17 cellular contexts compared by ENCODE assay signal in the genomic region with DNA sequence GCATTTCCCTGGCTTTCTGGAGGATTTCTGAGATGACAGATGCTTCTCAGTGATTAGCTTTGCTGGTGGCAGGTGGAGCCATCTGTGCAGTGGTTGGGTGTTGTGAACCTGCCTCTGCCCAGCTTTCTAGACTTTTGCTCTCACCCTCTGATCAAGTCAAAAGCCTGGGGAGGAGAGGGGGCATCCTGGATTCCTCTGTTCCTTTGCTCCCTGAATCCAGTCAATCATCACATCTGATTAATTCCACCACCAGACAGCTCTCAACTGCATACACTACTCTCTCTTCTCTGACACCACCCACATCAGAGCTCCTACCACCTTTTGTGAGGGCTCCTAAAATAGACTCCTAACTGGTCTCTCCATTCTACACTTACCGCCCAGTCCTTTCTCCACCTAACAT.
DNase-seq lines count a peak whose midpoint lies in the region; ATAC-seq and TF ChIP-seq lines count a peak whose summit lies in the region.
"Had no signal": no experiment of that assay in that cellular context is flagged by ENCODE, and none has a peak within 500 bp of the region (broad histone marks: within the 10 kb centered on the region; RNA-seq: fewer than 3 reads in every experiment).

No MANE protein-coding gene starts in this region.

- H3K36me3 Mint-ChIP-seq in osteocyte (ENCODE audit: unreplicated experiment) (no peaks in the 10 kb centered on the region), immature natural killer cell (peaks cover 0 to 3% (median 0%) of the 10 kb centered on the region in 3 donors)
- H3K36me3 Mint-ChIP-seq: CD8-positive, alpha-beta memory T cell had no signal

- DNase-seq in D341Med (ENCODE audit: low spot score), result peak; percentile 48
- peak; percentile 49 for DNase-seq in NCI-H2171 (lab: John Stamatoyannopoulos, UW)
- peak; percentile 92 for DNase-seq in NCI-H82 (lab: John Stamatoyannopoulos, UW)
- DNase-seq in dorsolateral prefrontal cortex, result no peak
- DNase-seq in osteocyte (ENCODE audit: extremely low spot score, unreplicated experiment), result no peak
- DNase-seq in immature natural killer cell, result no peak
- DNase-seq: AML-193; Caco-2; CD8-positive, alpha-beta memory T cell; DMS79; EL; GOT3; H9 had no signal

- ATAC-seq in GM19035 (IDR thresholded peaks at IDR 0.05; ENCODE audit: unreplicated experiment) (no peak), GM21619 (IDR thresholded peaks at IDR 0.05; ENCODE audit: unreplicated experiment) (no peak)

- H3K27ac Mint-ChIP-seq in osteocyte (ENCODE audit: unreplicated experiment) (no peak overlapping the region), immature natural killer cell (no peak overlapping the region)
- H3K27ac Mint-ChIP-seq: CD8-positive, alpha-beta memory T cell; H9 had no signal

- H3K9me3 Mint-ChIP-seq in osteocyte (ENCODE audit: unreplicated experiment), result no peaks in the 10 kb centered on the region
- H3K9me3 Mint-ChIP-seq in immature natural killer cell, result no peaks in the 10 kb centered on the region

- no peaks in the 10 kb centered on the region for H3K4me1 Mint-ChIP-seq in osteocyte (ENCODE audit: unreplicated experiment)
- H3K4me1 Mint-ChIP-seq in immature natural killer cell, result no peaks in the 10 kb centered on the region
- H3K4me1 Mint-ChIP-seq: CD8-positive, alpha-beta memory T cell had no signal

- intact Hi-C loops in dorsolateral prefrontal cortex (cut with DNase I), result no loop called here

- H3K27me3 Mint-ChIP-seq in osteocyte (ENCODE audit: unreplicated experiment) (peaks cover 8% of the 10 kb centered on the region), immature natural killer cell (ENCODE audit: low read depth in 3 of 3) (peaks cover 0 to 3% (median 2%) of the 10 kb centered on the region in 3 donors)

- TF ChIP-seq CTCF in dorsolateral prefrontal cortex (IDR thresholded peaks at IDR 0.05 in 54 of 56, conservative IDR thresholded peaks at IDR 0.05 in 2 of 56; ENCODE audit: low read depth in 1 of 56, partially characterized antibody in 56 of 56), result no peak
- TF ChIP-seq CTCF in osteocyte (IDR thresholded peaks at IDR 0.05), result no peak

- no peaks in the 10 kb centered on the region for H3K27me3 ChIP-seq in dorsolateral prefrontal cortex
- H3K27me3 ChIP-seq: BLaER1 had no signal

- H3K27ac ChIP-seq in dorsolateral prefrontal cortex, result peak overlapping the region in 40 of 59 donors; percentile 1 to 99 (median 88)
- H3K27ac ChIP-seq: 22Rv1, BLaER1 had no signal

- H3K4me3 Mint-ChIP-seq in osteocyte (ENCODE audit: unreplicated experiment), result no peak overlapping the region
- H3K4me3 Mint-ChIP-seq in immature natural killer cell, result no peak overlapping the region
- H3K4me3 Mint-ChIP-seq: CD8-positive, alpha-beta memory T cell; H9 had no signal

- H3K4me3 ChIP-seq in dorsolateral prefrontal cortex, result no peak overlapping the region
- H3K4me3 ChIP-seq: BLaER1 had no signal

Comparison
In these comparisons a context has a peak if more than half of its experiments do, and no peak if none do; other contexts are left out.
1. DNase-seq: peak in D341Med (single experiment), NCI-H2171 (single experiment) and NCI-H82 (single experiment); none in dorsolateral prefrontal cortex (0 of 10), osteocyte (single experiment) and immature natural killer cell (0 of 3).